8 cellular contexts compared by ENCODE assay signal in genomic region chr18:24659837-24660720, GRCh38.
A peak's percentile ranks its signal among the peaks of the same experiment; 100 is the strongest.
DNase-seq lines count a peak whose midpoint lies in the region; ATAC-seq and TF ChIP-seq lines count a peak whose summit lies in the region.

No MANE protein-coding gene starts in this region.

- TF ChIP-seq POLR2A in prostate gland (IDR thresholded peaks at IDR 0.05) = no peak

- H3K9me3 Mint-ChIP-seq in CD14-positive monocyte = no peaks in the 10 kb centered on the region
- H3K9me3 Mint-ChIP-seq in activated naive CD4-positive, alpha-beta T cell treated with anti-CD3 and anti-CD28 coated beads, Interleukin-2, amount 10 ng/mL, durations not matched to agents 7 days and 5 days = no peaks in the 10 kb centered on the region

- H3K27me3 Mint-ChIP-seq in CD14-positive monocyte (ENCODE audit: low read depth in 3 of 3) = peaks cover 0 to 5% (median 4%) of the 10 kb centered on the region in 3 donors
- H3K27me3 Mint-ChIP-seq in activated naive CD4-positive, alpha-beta T cell treated with anti-CD3 and anti-CD28 coated beads, Interleukin-2, amount 10 ng/mL, durations not matched to agents 7 days and 5 days = peaks cover 38% of the 10 kb centered on the region

- H3K9me3 ChIP-seq in mucosa of rectum (ENCODE audit: control insufficient read depth in 2 of 2, low read length in 2 of 2) = no peaks in the 10 kb centered on the region
- no peaks in the 10 kb centered on the region for H3K9me3 ChIP-seq in prostate gland

- H3K27ac ChIP-seq in mucosa of rectum (ENCODE audit: low read depth in 2 of 2, low read length in 2 of 2) = peak overlapping the region; percentile 47 to 52
- H3K27ac ChIP-seq in prostate gland = no peak overlapping the region

- TF ChIP-seq CTCF in CD14-positive monocyte (IDR thresholded peaks at IDR 0.05) (no peak), LNCaP clone FGC (IDR thresholded peaks at IDR 0.05; ENCODE audit: control insufficient read depth, extremely low read depth, insufficient read depth) (no peak), prostate gland (IDR thresholded peaks at IDR 0.05) (no peak)

- peak overlapping the region; percentile 56 to 61 for H3K9ac ChIP-seq in mucosa of rectum (ENCODE audit: low read depth in 1 of 2, low read length in 2 of 2)

- H3K4me3 ChIP-seq in LNCaP clone FGC (ENCODE audit: low read depth, low read length) (peak overlapping the region; percentile 31), mucosa of rectum (ENCODE audit: low read length in 2 of 2) (peak overlapping the region; percentile 63 to 83), prostate gland (peak overlapping the region in 1 of 2 donors; percentile 4)

- WGBS in prostate gland = 40% methylated on average over 21 of the region's 21 CpGs

- peak overlapping the region in 3 of 7 donors; percentile 52 to 65 (median 54) for H3K27ac Mint-ChIP-seq in CD14-positive monocyte
- H3K27ac Mint-ChIP-seq in activated naive CD4-positive, alpha-beta T cell treated with anti-CD3 and anti-CD28 coated beads, Interleukin-2, amount 10 ng/mL, durations not matched to agents 7 days and 5 days = peak overlapping the region; percentile 90

- H3K27me3 ChIP-seq in mucosa of rectum (ENCODE audit: control insufficient read depth in 2 of 2, insufficient read depth in 2 of 2, low read length in 2 of 2) (no peaks in the 10 kb centered on the region), prostate gland (replicated peaks; ENCODE audit: insufficient read depth) (no peaks in the 10 kb centered on the region)

- DNase-seq in CD14-positive monocyte (ENCODE audit: low spot score) = no peak
- DNase-seq in LNCaP clone FGC (ENCODE audit: low read depth) = no peak
- DNase-seq in activated naive CD4-positive, alpha-beta T cell treated with anti-CD3 and anti-CD28 coated beads, Interleukin-2, amount 10 ng/mL, durations not matched to agents 7 days and 5 days = peak; percentile 73
- DNase-seq in prostate gland (ENCODE audit: low spot score) = no peak
- no peak for DNase-seq in SW 1271 (lab: John Stamatoyannopoulos, UW)

- no peaks in the 10 kb centered on the region for H3K36me3 Mint-ChIP-seq in CD14-positive monocyte
- H3K36me3 Mint-ChIP-seq in activated naive CD4-positive, alpha-beta T cell treated with anti-CD3 and anti-CD28 coated beads, Interleukin-2, amount 10 ng/mL, durations not matched to agents 7 days and 5 days = no peaks in the 10 kb centered on the region

- peak overlapping the region; percentile 85 to 96 for H3K4me3 Mint-ChIP-seq in CD14-positive monocyte
- H3K4me3 Mint-ChIP-seq in activated naive CD4-positive, alpha-beta T cell treated with anti-CD3 and anti-CD28 coated beads, Interleukin-2, amount 10 ng/mL, durations not matched to agents 7 days and 5 days = peak overlapping the region; percentile 78

- H3K36me3 ChIP-seq in mucosa of rectum (ENCODE audit: control insufficient read depth in 2 of 2, insufficient read depth in 2 of 2, low read length in 2 of 2) (no peaks in the 10 kb centered on the region), prostate gland (no peaks in the 10 kb centered on the region)

- intact Hi-C loops in CD14-positive monocyte (cut with micrococcal nuclease) = no loop called here
- intact Hi-C loops in prostate gland (cut with DNase I) = no loop called here

- peaks cover 16% of the 10 kb centered on the region for H3K4me1 Mint-ChIP-seq in CD14-positive monocyte
- H3K4me1 Mint-ChIP-seq in activated naive CD4-positive, alpha-beta T cell treated with anti-CD3 and anti-CD28 coated beads, Interleukin-2, amount 10 ng/mL, durations not matched to agents 7 days and 5 days = peaks cover 25% of the 10 kb centered on the region

- CTCF ChIA-PET in activated naive CD4-positive, alpha-beta T cell treated with anti-CD3 and anti-CD28 coated beads, Interleukin-2, amount 10 ng/mL, durations not matched to agents 7 days and 5 days (lab: Charles Lee) = interaction anchor here (0.6 kb wide), 1 partner anchor 106 kb away, joined by 5 read pairs; no protein-coding TSS in a partner anchor

- peak; percentile 79 for ATAC-seq in GM19452 (IDR thresholded peaks at IDR 0.05; ENCODE audit: unreplicated experiment)
- ATAC-seq in GM21367 (IDR thresholded peaks at IDR 0.05; ENCODE audit: unreplicated experiment) = no peak

- H3K4me1 ChIP-seq in mucosa of rectum (ENCODE audit: control insufficient read depth in 2 of 2, insufficient read depth in 2 of 2, low read length in 2 of 2) (peaks cover 4 to 5% of the 10 kb centered on the region in 2 donors), prostate gland (replicated peaks) (no peaks in the 10 kb centered on the region)

Comparison
In these comparisons a context has a peak if more than half of its experiments do, and no peak if none do; other contexts are left out.
1. H3K27ac ChIP-seq: peak in mucosa of rectum (2 of 2); none in prostate gland (0 of 2).